1 cellular context compared by ENCODE assay signal in genomic region chr2:64859208-64860161, GRCh38.
TF ChIP-seq lines count a peak whose summit lies in the region.

No MANE protein-coding gene starts in this region.

TF ChIP-seq in H1, 55 proteins besides CTCF, POLR2A, EP300 and RAD21 (continued from another document):
- TF ChIP-seq E2F6 (IDR thresholded peaks at IDR 0.05) (peak; percentile 35; the same call in 1 of the 2 replicates), PHF8 (conservative IDR thresholded peaks at IDR 0.05; ENCODE audit: low read depth, low read length) (peak; percentile 37; the same call in 1 of the 2 replicates), MAX (IDR thresholded peaks at IDR 0.05) (peak; percentile 46), SIRT6 (IDR thresholded peaks at IDR 0.05; ENCODE audit: low read length) (no peak), ZNF274 (IDR thresholded peaks at IDR 0.05; ENCODE audit: borderline replicate concordance, extremely low read depth, low read length) (no peak), CBX5 (IDR thresholded peaks at IDR 0.05; ENCODE audit: low read depth, low read length) (no peak), YY1 (IDR thresholded peaks at IDR 0.05; ENCODE audit: low read depth, low read length) (0 out of 2 replicates have a peak, but pooled peaks have one; percentile 46), ASH2L (IDR thresholded peaks at IDR 0.05; ENCODE audit: low read length) (peak; percentile 51), RBBP5 (IDR thresholded peaks at IDR 0.05; ENCODE audit: borderline replicate concordance, low read depth, low read length) (0 out of 2 replicates have a peak, but pooled peaks have one; percentile 21), KDM4A (IDR thresholded peaks at IDR 0.05; ENCODE audit: low read depth, low read length, severe bottlenecking) (peak; percentile 74), GTF2F1 (IDR thresholded peaks at IDR 0.05; ENCODE audit: borderline replicate concordance, low read depth, low read length) (no peak)
